ENCODE assay signal across 8 cellular contexts in genomic region chr7:37031571-37032257, GRCh38.
DNase-seq lines count a peak whose midpoint lies in the region; ATAC-seq and TF ChIP-seq lines count a peak whose summit lies in the region.

No MANE protein-coding gene starts in this region.

- DNase-seq in Caki2 (ENCODE audit: low read depth) (peak; percentile 98), NCI-H1417 (lab: John Stamatoyannopoulos, UW) (peak in 2 of 3 experiments; percentile 75 to 90), endothelial cell (ENCODE audit: low spot score) (no peak), NCI-H1092 treated with DMSO at 0.1 percent for 48 hours (lab: John Stamatoyannopoulos, UW) (no peak)
- DNase-seq in activated CD4-positive, alpha-beta T cell treated with anti-CD3 and anti-CD28 coated beads, Interleukin-2, amount 10 ng/mL, durations not matched to agents 7 days and 5 days, result peak; percentile 9
- peak; percentile 7 to 26 for DNase-seq in stimulated activated CD8-positive, alpha-beta memory T cell treated with anti-CD3 and anti-CD28 coated beads, Interleukin-7, amount 100 ng/mL, for 4 hours (ENCODE audit: low read depth in 2 of 2)

- no peaks in the 10 kb centered on the region for H3K36me3 ChIP-seq in mesodermal cell (ENCODE audit: control insufficient read depth, insufficient read depth, low read length)

- CTCF ChIA-PET in activated CD4-positive, alpha-beta T cell treated with anti-CD3 and anti-CD28 coated beads, Interleukin-2, amount 10 ng/mL, durations not matched to agents 7 days and 5 days (lab: Charles Lee), result no interaction called here

- TF ChIP-seq CTCF in endothelial cell (IDR thresholded peaks at IDR 0.05; ENCODE audit: unreplicated experiment), result no peak

- peaks cover 29% of the 10 kb centered on the region for H3K4me1 ChIP-seq in mesodermal cell (ENCODE audit: control insufficient read depth, insufficient read depth, low read length, poor library complexity, severe bottlenecking)

- POLR2A ChIA-PET in activated CD4-positive, alpha-beta T cell treated with anti-CD3 and anti-CD28 coated beads, Interleukin-2, amount 10 ng/mL, durations not matched to agents 7 days and 5 days (lab: Charles Lee), result no interaction called here

- H3K4me3 Mint-ChIP-seq in activated CD4-positive, alpha-beta T cell treated with anti-CD3 and anti-CD28 coated beads, Interleukin-2, amount 10 ng/mL, durations not matched to agents 7 days and 5 days, result no peak overlapping the region
- no peak overlapping the region for H3K4me3 Mint-ChIP-seq in endothelial cell (ENCODE audit: unreplicated experiment)

- 25 to 65% methylated on average over 3 of the region's 9 CpGs for WGBS in mesodermal cell (ENCODE audit: insufficient coverage in 2 of 2), 2 experiments

- H3K27me3 Mint-ChIP-seq in activated CD4-positive, alpha-beta T cell treated with anti-CD3 and anti-CD28 coated beads, Interleukin-2, amount 10 ng/mL, durations not matched to agents 7 days and 5 days, result no peaks in the 10 kb centered on the region
- H3K27me3 Mint-ChIP-seq in endothelial cell (ENCODE audit: unreplicated experiment), result no peaks in the 10 kb centered on the region

- peaks cover 39% of the 10 kb centered on the region for H3K36me3 Mint-ChIP-seq in activated CD4-positive, alpha-beta T cell treated with anti-CD3 and anti-CD28 coated beads, Interleukin-2, amount 10 ng/mL, durations not matched to agents 7 days and 5 days (ENCODE audit: low read depth)
- H3K36me3 Mint-ChIP-seq in endothelial cell (ENCODE audit: low read depth, unreplicated experiment), result peaks cover 12% of the 10 kb centered on the region

- no peak overlapping the region for H3K27ac Mint-ChIP-seq in activated CD4-positive, alpha-beta T cell treated with anti-CD3 and anti-CD28 coated beads, Interleukin-2, amount 10 ng/mL, durations not matched to agents 7 days and 5 days
- peak overlapping the region; percentile 53 for H3K27ac Mint-ChIP-seq in endothelial cell (ENCODE audit: unreplicated experiment)

- no peak overlapping the region for H3K4me3 ChIP-seq in mesodermal cell (ENCODE audit: extremely low read depth, insufficient read depth, low read length, poor library complexity, severe bottlenecking)

- in situ Hi-C loops in Caki2 (cut with HindIII; ENCODE audit: low pct_unique_long_range_greater_than_20kb, low sequenced_read_pairs), result no loop called here

- H3K9me3 Mint-ChIP-seq in activated CD4-positive, alpha-beta T cell treated with anti-CD3 and anti-CD28 coated beads, Interleukin-2, amount 10 ng/mL, durations not matched to agents 7 days and 5 days, result no peaks in the 10 kb centered on the region
- no peaks in the 10 kb centered on the region for H3K9me3 Mint-ChIP-seq in endothelial cell (ENCODE audit: unreplicated experiment)

- peaks cover 45% of the 10 kb centered on the region for H3K4me1 Mint-ChIP-seq in activated CD4-positive, alpha-beta T cell treated with anti-CD3 and anti-CD28 coated beads, Interleukin-2, amount 10 ng/mL, durations not matched to agents 7 days and 5 days
- peaks cover 3% of the 10 kb centered on the region for H3K4me1 Mint-ChIP-seq in endothelial cell (ENCODE audit: unreplicated experiment)

- no peaks in the 10 kb centered on the region for H3K9me3 ChIP-seq in mesodermal cell (ENCODE audit: control insufficient read depth, low read length)

- peak overlapping the region; percentile 96 for H3K27ac ChIP-seq in mesodermal cell (ENCODE audit: low read depth, low read length, severe bottlenecking)

- no peak for ATAC-seq in GM21825 (IDR thresholded peaks at IDR 0.05; ENCODE audit: unreplicated experiment)

Comparison
In these comparisons a context has a peak if more than half of its experiments do, and no peak if none do; other contexts are left out.
1. DNase-seq: peak in Caki2 (single experiment), NCI-H1417 (2 of 3), activated CD4-positive, alpha-beta T cell treated with anti-CD3 and anti-CD28 coated beads, Interleukin-2, amount 10 ng/mL, durations not matched to agents 7 days and 5 days (single experiment) and stimulated activated CD8-positive, alpha-beta memory T cell treated with anti-CD3 and anti-CD28 coated beads, Interleukin-7, amount 100 ng/mL, for 4 hours (2 of 2); none in endothelial cell (single experiment) and NCI-H1092 treated with DMSO at 0.1 percent for 48 hours (single experiment).